ENCODE assay signal across 31 cellular contexts in the genomic region with DNA sequence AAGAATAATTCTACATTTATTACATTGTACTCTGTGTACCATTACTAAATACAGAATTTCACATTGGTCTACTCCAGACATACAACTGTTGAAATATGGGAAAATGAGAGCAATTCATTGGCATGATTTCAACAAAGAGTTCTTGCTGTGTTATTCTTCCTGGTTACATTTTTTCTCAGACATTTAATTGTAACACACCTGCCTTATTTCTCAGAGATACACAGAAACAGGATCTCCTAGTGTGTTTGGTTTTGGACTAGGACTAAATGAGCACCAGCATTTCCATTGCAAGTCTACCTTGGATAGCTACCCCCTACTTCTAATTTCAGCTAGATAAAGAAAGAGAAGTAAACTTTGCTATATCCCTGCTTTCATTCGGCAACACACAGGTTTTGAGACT.
"Had no signal": no experiment of that assay in that cellular context is flagged by ENCODE, and none has a peak within 500 bp of the region (broad histone marks: within the 10 kb centered on the region; RNA-seq: fewer than 3 reads in every experiment).

No MANE protein-coding gene starts in this region.

- H3K36me3 ChIP-seq: adrenal gland, cardiac muscle cell, colonic mucosa, WERI-Rb-1 had no signal

- H3K4me1 ChIP-seq: adrenal gland, colonic mucosa had no signal

- DNase-seq: activated CD4-positive, alpha-beta memory T cell treated with anti-CD3 and anti-CD28 coated beads for 36 hours; activated CD4-positive, alpha-beta T cell treated with anti-CD3 and anti-CD28 coated beads for 4 hours; activated CD4-positive, alpha-beta T cell treated with anti-CD3 and anti-CD28 coated beads, Interleukin-2, amount 10 ng/mL, durations not matched to agents 24 days and 14 days; activated CD4-positive, alpha-beta T cell treated with anti-CD3 and anti-CD28 coated beads, Interleukin-2, amount 50 U/mL, for 1 hour; activated CD4-positive, alpha-beta T cell treated with anti-CD3 and anti-CD28 coated beads, Interleukin-2, amount 50 U/mL, for 4 hours; activated CD4-positive, CD25-positive, alpha-beta regulatory T cell treated with anti-CD3 and anti-CD28 coated beads, Interleukin-2, amount 50 U/mL, for 72 hours; activated CD8-positive, alpha-beta memory T cell treated with anti-CD3 and anti-CD28 coated beads, Interleukin-2, amount 50 U/mL, for 4 hours; activated CD8-positive, alpha-beta T cell treated with anti-CD3 and anti-CD28 coated beads for 36 hours; activated effector memory CD4-positive, alpha-beta T cell treated with anti-CD3 and anti-CD28 coated beads, Interleukin-2, amount 50 U/mL, for 16 hours; activated gamma-delta T cell treated with Interleukin-2 at 50 U/mL for 16 hours; activated naive CD4-positive, alpha-beta T cell; activated naive CD4-positive, alpha-beta T cell treated with anti-CD3 and anti-CD28 coated beads for 36 hours; activated naive CD4-positive, alpha-beta T cell treated with anti-CD3 and anti-CD28 coated beads, Interleukin-2, amount 50 U/mL, for 16 hours; activated naive CD8-positive, alpha-beta T cell treated with anti-CD3 and anti-CD28 coated beads for 36 hours; activated T-cell treated with anti-CD3 and anti-CD28 coated beads for 4 hours; activated T-cell treated with anti-CD3 and anti-CD28 coated beads, Interleukin-2, amount 50 U/mL, for 1 hour; activated T-cell treated with anti-CD3 and anti-CD28 coated beads, Interleukin-2, amount 50 U/mL, for 4 hours; activated T-cell treated with anti-CD3 and anti-CD28 coated beads, Interleukin-2, amount 50 U/mL, for 72 hours; adrenal gland; amniotic stem cell; aorta; caudate nucleus; cerebellar nuclear complex; colonic mucosa; T-helper 2 cell; T-helper 9 cell; WERI-Rb-1 had no signal

- ATAC-seq: activated CD8-positive, alpha-beta T cell treated with anti-CD3 and anti-CD28 coated beads for 36 hours; activated naive CD4-positive, alpha-beta T cell treated with anti-CD3 and anti-CD28 coated beads, Interleukin-2, amount 50 U/mL, for 72 hours; activated T-cell treated with anti-CD3 and anti-CD28 coated beads, Interleukin-2, amount 50 U/mL, for 4 hours; activated T-cell treated with anti-CD3 and anti-CD28 coated beads, Interleukin-2, amount 50 U/mL, for 72 hours; activated T-helper 17 cell treated with anti-CD3 and anti-CD28 coated beads, Interleukin-2, amount 50 U/mL, for 72 hours; WTC11 had no signal

- H3K27me3 ChIP-seq: adrenal gland, cardiac muscle cell, colonic mucosa had no signal

- H3K9me3 ChIP-seq: adrenal gland, colonic mucosa had no signal

- H3K4me3 ChIP-seq: adrenal gland, cardiac muscle cell, colonic mucosa had no signal

- H3K27ac ChIP-seq: adrenal gland, cardiac muscle cell, colonic mucosa, WERI-Rb-1 had no signal
